10 cellular contexts compared by ENCODE assay signal in the genomic region with DNA sequence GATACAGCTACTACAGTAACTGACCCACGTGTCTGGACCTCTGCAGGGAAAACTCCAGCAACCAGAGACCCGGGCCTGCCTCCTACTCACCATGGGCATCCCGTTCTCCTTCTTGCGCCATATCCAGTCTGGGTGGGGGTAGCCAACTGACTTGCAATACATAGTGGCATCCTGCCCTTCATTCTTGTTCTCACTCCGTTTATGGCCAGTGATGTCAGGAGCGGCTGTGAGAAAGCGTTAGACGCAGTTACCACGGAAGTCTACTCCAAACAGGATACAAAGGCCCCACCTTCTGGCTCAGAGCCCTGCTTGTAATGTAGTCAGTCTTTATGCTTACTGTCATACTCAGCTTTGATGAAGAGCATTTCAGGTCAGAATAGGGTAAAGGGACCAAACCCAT. TPM values are rescaled to one million over a fixed set of nuclear protein-coding genes. Genes with fewer than 3 reads are reported as not detected.
DNase-seq lines count a peak whose midpoint lies in the region; ATAC-seq and TF ChIP-seq lines count a peak whose summit lies in the region.
"Had no signal": no experiment of that assay in that cellular context is flagged by ENCODE, and none has a peak within 500 bp of the region (broad histone marks: within the 10 kb centered on the region; RNA-seq: fewer than 3 reads in every experiment).

No MANE protein-coding gene starts in this region.

- H3K9me3 Mint-ChIP-seq in nephron progenitor cell: no peaks in the 10 kb centered on the region
- H3K9me3 Mint-ChIP-seq: activated naive CD4-positive, alpha-beta T cell treated with anti-CD3 and anti-CD28 coated beads, Interleukin-2, amount 50 U/mL, for 72 hours had no signal

- no peaks in the 10 kb centered on the region for H3K4me1 ChIP-seq in ascending aorta

- intact Hi-C loops in ascending aorta (cut with DNase I): no loop called here

- ATAC-seq in HG03039 (IDR thresholded peaks at IDR 0.05; ENCODE audit: unreplicated experiment) (no peak), GM18858 (IDR thresholded peaks at IDR 0.05; ENCODE audit: unreplicated experiment) (no peak)
- ATAC-seq: activated naive CD4-positive, alpha-beta T cell treated with anti-CD3 and anti-CD28 coated beads, Interleukin-2, amount 50 U/mL, for 72 hours had no signal

- peak; percentile 5 for DNase-seq in DMS53 treated with DMSO at 0.1 percent for 48 hours (lab: John Stamatoyannopoulos, UW; ENCODE audit: unreplicated experiment)
- DNase-seq in SHP77 (lab: John Stamatoyannopoulos, UW): peak; percentile 65 to 73
- DNase-seq in fibroblast of the aortic adventitia (ENCODE audit: low read depth): peak; percentile 22
- no peak for DNase-seq in nephron progenitor cell
- no peak for DNase-seq in nucleus accumbens (lab: John Stamatoyannopoulos, UW)
- DNase-seq in ascending aorta (ENCODE audit: low spot score in 2 of 2): no peak
- DNase-seq: NCI-H1694 treated with DMSO at 0.1 percent for 48 hours had no signal

- H3K36me3 ChIP-seq in ascending aorta: peaks cover 55 to 84% of the 10 kb centered on the region in 2 donors

- no peaks in the 10 kb centered on the region for H3K9me3 ChIP-seq in ascending aorta

- no peak overlapping the region for H3K4me3 Mint-ChIP-seq in nephron progenitor cell

- no peak overlapping the region for H3K4me3 ChIP-seq in fibroblast of the aortic adventitia (ENCODE audit: low read depth, low read length)
- H3K4me3 ChIP-seq in ascending aorta: no peak overlapping the region

- no peak for TF ChIP-seq CTCF in fibroblast of the aortic adventitia (IDR thresholded peaks at IDR 0.05; ENCODE audit: insufficient read depth, low read length)
- no peak for TF ChIP-seq CTCF in nephron progenitor cell (IDR thresholded peaks at IDR 0.05)
- TF ChIP-seq CTCF in ascending aorta (IDR thresholded peaks at IDR 0.05): no peak

- peaks cover 72% of the 10 kb centered on the region for H3K4me1 Mint-ChIP-seq in nephron progenitor cell

- H3K36me3 Mint-ChIP-seq in nephron progenitor cell (ENCODE audit: low read depth): peaks cover 72% of the 10 kb centered on the region

- H3K27me3 Mint-ChIP-seq in nephron progenitor cell (ENCODE audit: low read depth, poor library complexity): no peaks in the 10 kb centered on the region

- no peaks in the 10 kb centered on the region for H3K27me3 ChIP-seq in ascending aorta

- H3K27ac Mint-ChIP-seq in nephron progenitor cell: peak overlapping the region; percentile 86

- no peak overlapping the region for H3K27ac ChIP-seq in ascending aorta

RNA-seq across cellular contexts. Expression of gene NPTN, which starts 59.6 kb away (rescaled TPM):
- total RNA-seq in fibroblast of the aortic adventitia (ENCODE audit: low replicate concordance) (55.4 and 72.6 TPM in 2 replicates), ascending aorta (147 TPM)

Comparison
In these comparisons a context has a peak if more than half of its experiments do, and no peak if none do; other contexts are left out.
1. DNase-seq: peak in DMS53 treated with DMSO at 0.1 percent for 48 hours (single experiment), SHP77 (2 of 2) and fibroblast of the aortic adventitia (single experiment); none in nephron progenitor cell (single experiment), nucleus accumbens (0 of 56) and ascending aorta (0 of 2).